ENCODE assay signal across 14 cellular contexts in genomic region chr1:93029317-93029716, GRCh38. TPM values are rescaled to one million over a fixed set of nuclear protein-coding genes. Genes with fewer than 3 reads are reported as not detected.
DNase-seq lines count a peak whose midpoint lies in the region; ATAC-seq, FAIRE-seq and TF ChIP-seq lines count a peak whose summit lies in the region.
"Had no signal": no experiment of that assay in that cellular context is flagged by ENCODE, and none has a peak within 500 bp of the region (broad histone marks: within the 10 kb centered on the region; RNA-seq: fewer than 3 reads in every experiment).

No MANE protein-coding gene starts in this region.

- H3K79me2 ChIP-seq in H1 (ENCODE audit: control insufficient read depth in 1 of 2, insufficient read depth in 2 of 2, low read length in 2 of 2), result no peaks in the 10 kb centered on the region

- H3K27ac Mint-ChIP-seq in T-helper 2 cell treated with Interferon-gamma antibody and Interleukin-4, amounts not matched to agents 5 μg/mL and 100 μg/mL, for 36 hours, result peak overlapping the region; percentile 32

- H2AFZ ChIP-seq in H1 (ENCODE audit: low read length), result 0 out of 2 replicates have a peak overlapping the region, but pooled peaks have one; percentile 29

- TF ChIP-seq CTCF in H1 (IDR thresholded peaks at IDR 0.05; ENCODE audit: control extremely low read depth in 1 of 3, insufficient read depth in 1 of 3, low read depth in 1 of 3, low read length in 3 of 3), result no peak
- no peak for TF ChIP-seq CTCF in pancreas (IDR thresholded peaks at IDR 0.05)

- WGBS in H1 (ENCODE audit: extremely low coverage in 1 of 2, insufficient coverage in 1 of 2, insufficient read length in 1 of 2, insufficient replicate concordance in 2 of 2, low coverage in 1 of 2, low lambda C conversion rate in 2 of 2, missing lambda C conversion rate in 1 of 2), 2 experiments, result 80% methylated on average over 3 of the region's 3 CpGs; no CpG with 5 or more reads in 1 of the 2 experiments
- WGBS in pancreas, 2 donors, result 59 to 61% methylated on average over 3 of the region's 3 CpGs

- H3K36me3 Mint-ChIP-seq in T-helper 2 cell treated with Interferon-gamma antibody and Interleukin-4, amounts not matched to agents 5 μg/mL and 100 μg/mL, for 36 hours (ENCODE audit: low read depth), result no peaks in the 10 kb centered on the region

- H4K5ac ChIP-seq in H1 (ENCODE audit: insufficient read length, low read depth, low read length), result no peak overlapping the region

- no peak overlapping the region for H2BK5ac ChIP-seq in H1 (ENCODE audit: low read depth, low read length)

- H3K4me1 ChIP-seq in H1 (replicated peaks in 1 of 4; ENCODE audit: control insufficient read depth in 3 of 4, insufficient read depth in 4 of 4, low read length in 3 of 4) (peaks cover 0 to 2% (median 0%) of the 10 kb centered on the region in 4 experiments; a peak in 1 of 7 replicates), pancreas (no peaks in the 10 kb centered on the region)
- H3K4me1 ChIP-seq: testis had no signal

- in situ Hi-C loops in KBM-7 (cut with MboI; ENCODE audit: low pct_unique_long_range_greater_than_20kb, low sequenced_read_pairs), result no loop called here

- H2AK5ac ChIP-seq in H1 (ENCODE audit: low read depth, low read length), result no peak overlapping the region

- no peak overlapping the region for H3K23ac ChIP-seq in H1 (ENCODE audit: insufficient read length)

- intact Hi-C loops in pancreas (cut with DNase I), result no loop called here
- intact Hi-C loops in posterior vena cava (cut with DNase I), result no loop called here

- DNase-seq in activated CD4-positive, alpha-beta T cell treated with anti-CD3 and anti-CD28 coated beads, Interleukin-2, amount 50 U/mL, for 1 hour, result peak; percentile 10
- DNase-seq in activated CD4-positive, alpha-beta T cell treated with anti-CD3 and anti-CD28 coated beads, Interleukin-2, amount 50 U/mL, for 48 hours, result no peak
- peak; percentile 62 for DNase-seq in KBM-7
- DNase-seq in T-helper 2 cell treated with Interferon-gamma antibody and Interleukin-4, amounts not matched to agents 5 μg/mL and 100 μg/mL, for 36 hours (ENCODE audit: low spot score), result peak; percentile 18
- DNase-seq in H1 (ENCODE audit: low read depth in 1 of 2, low spot score in 2 of 2), result no peak
- DNase-seq in pancreas, result no peak
- no peak for DNase-seq in posterior vena cava (ENCODE audit: low spot score)
- DNase-seq: anterior cingulate cortex, hypothalamus, PC-3, SW 1271, testis had no signal

- H2BK20ac ChIP-seq in H1 (ENCODE audit: low read length), result no peak overlapping the region

- TF ChIP-seq POLR2A in H1 (IDR thresholded peaks at IDR 0.05; ENCODE audit: control extremely low read depth in 1 of 2, low read depth in 2 of 2, low read length in 2 of 2), result no peak

- TF ChIP-seq EP300 in H1 (IDR thresholded peaks at IDR 0.05; ENCODE audit: borderline replicate concordance in 1 of 2, low read depth in 2 of 2, low read length in 2 of 2), result no peak

- H2BK15ac ChIP-seq in H1 (ENCODE audit: low read length), result no peak overlapping the region

- no peak overlapping the region for H3K4ac ChIP-seq in H1 (replicated peaks; ENCODE audit: insufficient read length, low read depth, low read length)

- H4K20me1 ChIP-seq in H1 (replicated peaks in 1 of 2; ENCODE audit: control insufficient read depth in 1 of 2, insufficient read depth in 2 of 2, low read length in 2 of 2), result no peaks in the 10 kb centered on the region

- no peaks in the 10 kb centered on the region for H3K9me3 ChIP-seq in H1 (ENCODE audit: insufficient read depth in 2 of 2, low read depth in 1 of 2, low read length in 1 of 2)
- no peaks in the 10 kb centered on the region for H3K9me3 ChIP-seq in pancreas
- H3K9me3 ChIP-seq: testis had no signal

- H4K8ac ChIP-seq in H1 (ENCODE audit: extremely low read depth, insufficient read depth, low read length), result no peak overlapping the region

- no peak overlapping the region for H3K56ac ChIP-seq in H1 (replicated peaks; ENCODE audit: insufficient read length, low read depth, low read length)

- H3K14ac ChIP-seq in H1 (ENCODE audit: insufficient read length), result no peak overlapping the region

- H3K27ac ChIP-seq in H1 (ENCODE audit: low read depth, low read length) (no peak overlapping the region), pancreas (no peak overlapping the region)
- H3K27ac ChIP-seq: testis had no signal

- ATAC-seq in pancreas (no peak), HG03469 (IDR thresholded peaks at IDR 0.05; ENCODE audit: unreplicated experiment) (no peak)
- ATAC-seq: left lobe of liver, PC-3 had no signal

- H3K27me3 ChIP-seq in H1 (replicated peaks in 1 of 4; ENCODE audit: control insufficient read depth in 3 of 4, extremely low read depth in 1 of 4, insufficient read depth in 3 of 4, low read length in 3 of 4) (no peaks in the 10 kb centered on the region), pancreas (no peaks in the 10 kb centered on the region)
- H3K27me3 ChIP-seq: testis had no signal

- no peaks in the 10 kb centered on the region for H3K36me3 ChIP-seq in H1 (ENCODE audit: control insufficient read depth in 2 of 4, insufficient read depth in 4 of 4, low read length in 3 of 4)
- no peaks in the 10 kb centered on the region for H3K36me3 ChIP-seq in pancreas

- no peaks in the 10 kb centered on the region for H3K9me3 Mint-ChIP-seq in T-helper 2 cell treated with Interferon-gamma antibody and Interleukin-4, amounts not matched to agents 5 μg/mL and 100 μg/mL, for 36 hours

- no peak for TF ChIP-seq RAD21 in H1 (IDR thresholded peaks at IDR 0.05 in 1 of 2, conservative IDR thresholded peaks at IDR 0.05 in 1 of 2; ENCODE audit: low read depth in 2 of 2, low read length in 2 of 2)

- CTCF ChIA-PET in H1 (lab: Charles Lee; ENCODE audit: partially characterized antibody), result interaction anchor here (0.9 to 2.1 kb wide), 5 partner anchors 8 to 36 kb away, joined by 3 to 8 read pairs (median 4); no protein-coding TSS in a partner anchor

- peaks cover 26% of the 10 kb centered on the region for H3K4me1 Mint-ChIP-seq in T-helper 2 cell treated with Interferon-gamma antibody and Interleukin-4, amounts not matched to agents 5 μg/mL and 100 μg/mL, for 36 hours (ENCODE audit: low read depth)

- no peak overlapping the region for H4K91ac ChIP-seq in H1 (replicated peaks; ENCODE audit: insufficient read length, low read length)

- H3K27me3 Mint-ChIP-seq in T-helper 2 cell treated with Interferon-gamma antibody and Interleukin-4, amounts not matched to agents 5 μg/mL and 100 μg/mL, for 36 hours (ENCODE audit: low read depth), result peaks cover 14% of the 10 kb centered on the region

- H3K18ac ChIP-seq in H1 (ENCODE audit: extremely low read depth, low read length), result no peak overlapping the region

- H3K4me3 ChIP-seq in H1 (ENCODE audit: extremely low read depth in 1 of 4, insufficient read depth in 2 of 4, low read depth in 3 of 4, low read length in 4 of 4), result no peak overlapping the region
- H3K4me3 ChIP-seq in pancreas, result no peak overlapping the region
- H3K4me3 ChIP-seq: testis had no signal

- peak overlapping the region; percentile 31 for H3K4me3 Mint-ChIP-seq in T-helper 2 cell treated with Interferon-gamma antibody and Interleukin-4, amounts not matched to agents 5 μg/mL and 100 μg/mL, for 36 hours

- H3K9ac ChIP-seq in H1 (replicated peaks in 1 of 4; ENCODE audit: extremely low read depth in 1 of 4, low read depth in 3 of 4, low read length in 3 of 4), result no peak overlapping the region

- H3K23me2 ChIP-seq in H1 (ENCODE audit: low read depth, low read length), result no peaks in the 10 kb centered on the region

- no peak overlapping the region for H3K4me2 ChIP-seq in H1 (ENCODE audit: insufficient read depth in 1 of 2, low read depth in 2 of 2, low read length in 2 of 2)

- H3K79me1 ChIP-seq in H1 (ENCODE audit: low read depth, low read length), result no peaks in the 10 kb centered on the region

- H2BK12ac ChIP-seq in H1 (ENCODE audit: low read depth, low read length), result no peak overlapping the region

- FAIRE-seq in H1 (lab: Jason Lieb, UNC), result no peak
- no peak for FAIRE-seq in pancreas (lab: Jason Lieb, UNC)

- H2BK120ac ChIP-seq in H1 (replicated peaks; ENCODE audit: low read depth, low read length), result no peak overlapping the region

- POLR2A ChIA-PET in H1 (lab: Charles Lee; ENCODE audit: partially characterized antibody), result interaction anchor here (1.1 kb wide), 1 partner anchor 49 kb away, joined by 4 read pairs; no protein-coding TSS in a partner anchor

TF ChIP-seq in H1, 55 proteins besides CTCF, POLR2A, EP300 and RAD21 (continues in another document):
- TF ChIP-seq E2F6 (IDR thresholded peaks at IDR 0.05), result no peak
- TF ChIP-seq SUZ12 (IDR thresholded peaks at IDR 0.05; ENCODE audit: low read length), result no peak
- TF ChIP-seq BACH1 (IDR thresholded peaks at IDR 0.05; ENCODE audit: low read length), result no peak
- no peak for TF ChIP-seq KDM5A (IDR thresholded peaks at IDR 0.05; ENCODE audit: low read length)
- TF ChIP-seq CBX8 (IDR thresholded peaks at IDR 0.05; ENCODE audit: borderline replicate concordance, low read depth, low read length), result no peak
- TF ChIP-seq SP2 (IDR thresholded peaks at IDR 0.05; ENCODE audit: low read length), result no peak
- no peak for TF ChIP-seq BCL11A (IDR thresholded peaks at IDR 0.05; ENCODE audit: low read depth in 2 of 2, low read length in 2 of 2)
- no peak for TF ChIP-seq RXRA (IDR thresholded peaks at IDR 0.05; ENCODE audit: insufficient read depth, low read depth, low read length)

RNA-seq across cellular contexts. Expression of gene MTF2, which starts 49.8 kb away (rescaled TPM):
- total RNA-seq in H1 (2021; fragmentation: NEBNext Ultra II Directional; extraction: Animal tissue kit (Norgen Biotek cat#: 25700)), result 101 and 102 TPM in 2 replicates
- polyA plus RNA-seq in H1 (2011; rRNA removed) (32.9 and 72.1 TPM in 2 replicates), pancreas (10 to 100 TPM in 1 of 2 donors, 1 to 10 TPM in 1; 6.5 to 10.1 TPM)
- polyA plus RNA-seq in H1 (2011; cell fraction: cytosol; rRNA removed), result 72.5 TPM
- 62.3 TPM for polyA plus RNA-seq in H1 (2011; cell fraction: nucleus; rRNA removed)
- polyA plus RNA-seq in H1 (2012, experiment 1 of 2), result 73.4 to 112 TPM (median 81.3 TPM) in 4 replicates
- 4.2 TPM for polyA plus RNA-seq in H1 (2012, experiment 2 of 2)
- 82.2 TPM for polyA plus RNA-seq in H1 (2013, experiment 1 of 2)
- 83.1 TPM for polyA plus RNA-seq in H1 (2013, experiment 2 of 2)
- 139 and 186 TPM in 2 replicates for polyA minus RNA-seq in H1 (2011; rRNA and poly(A)+ RNA removed)
- 53.3 TPM for polyA minus RNA-seq in H1 (2011; cell fraction: cytosol; rRNA and poly(A)+ RNA removed)
- 149 TPM for polyA minus RNA-seq in H1 (2011; cell fraction: nucleus; rRNA and poly(A)+ RNA removed)
- total RNA-seq in pancreas (10 to 100 TPM in 2 of 6 donors, 1 to 10 TPM in 4; 6.5 to 16.2 (median 8.7) TPM), posterior vena cava (10 to 100 TPM; 13.9 to 17.2 TPM)

Comparison
In these comparisons a context has a peak if more than half of its experiments do, and no peak if none do; other contexts are left out.
1. DNase-seq: peak in activated CD4-positive, alpha-beta T cell treated with anti-CD3 and anti-CD28 coated beads, Interleukin-2, amount 50 U/mL, for 1 hour (single experiment), KBM-7 (single experiment) and T-helper 2 cell treated with Interferon-gamma antibody and Interleukin-4, amounts not matched to agents 5 μg/mL and 100 μg/mL, for 36 hours (single experiment); none in activated CD4-positive, alpha-beta T cell treated with anti-CD3 and anti-CD28 coated beads, Interleukin-2, amount 50 U/mL, for 48 hours (0 of 2), H1 (0 of 2), pancreas (0 of 6) and posterior vena cava (single experiment).